In genomic region chr3:197300361-197300760, GRCh38 we compare ENCODE assay signal across 19 cellular contexts. TPM values are rescaled to one million over a fixed set of nuclear protein-coding genes. Genes with fewer than 3 reads are reported as not detected.
DNase-seq lines count a peak whose midpoint lies in the region; ATAC-seq and TF ChIP-seq lines count a peak whose summit lies in the region.
"Had no signal": no experiment of that assay in that cellular context is flagged by ENCODE, and none has a peak within 500 bp of the region (broad histone marks: within the 10 kb centered on the region; RNA-seq: fewer than 3 reads in every experiment).

No MANE protein-coding gene starts in this region.

- TF ChIP-seq POLR2A in HCT116 (IDR thresholded peaks at IDR 0.05; ENCODE audit: borderline replicate concordance, extremely low read depth, insufficient read depth, insufficient read length) = no peak

- no peak for TF ChIP-seq CTCF in HCT116 (IDR thresholded peaks at IDR 0.05 in 2 of 3, conservative IDR thresholded peaks at IDR 0.05 in 1 of 3; ENCODE audit: borderline replicate concordance in 1 of 3, insufficient read depth in 1 of 3, low read depth in 2 of 3, low read length in 2 of 3)

- H4K20me1 ChIP-seq in HCT116 (ENCODE audit: insufficient read depth) = no peaks in the 10 kb centered on the region

- H3K9ac ChIP-seq in HCT116 (ENCODE audit: low read length) = no peak overlapping the region
- H3K9ac ChIP-seq: parathyroid adenoma had no signal

- peaks cover 25% of the 10 kb centered on the region for H3K79me2 ChIP-seq in HCT116 (ENCODE audit: insufficient read depth, low read length)
- H3K79me2 ChIP-seq: parathyroid adenoma had no signal

- H3K9me3 Mint-ChIP-seq in activated T-helper 1 cell treated with anti-CD3 and anti-CD28 coated beads, Interleukin-12 subunit alpha, Interleukin-12 subunit beta, Interleukin-2, Interleukin-4 antibody, amounts not matched to agents 30 ng/mL and 10 ng/mL and 1 ng/mL, durations not matched to agents 14 hours and 24 hours and 36 hours = no peaks in the 10 kb centered on the region
- H3K9me3 Mint-ChIP-seq: effector memory CD8-positive, alpha-beta T cell; mesothelial cell of epicardium; natural killer cell treated with Interleukin-12 subunit alpha and Interleukin-12 subunit beta and Interleukin-15 and Interleukin-18, amount 100 ng/mL, for 72 hours; T-cell had no signal

- H3K36me3 ChIP-seq in HCT116 (ENCODE audit: control insufficient read depth in 1 of 2, insufficient read depth in 2 of 2, low read length in 2 of 2) = peaks cover 2 to 7% of the 10 kb centered on the region in 2 experiments; a peak in 1 of 4 replicates

- no peaks in the 10 kb centered on the region for H3K9me2 ChIP-seq in HCT116 (ENCODE audit: insufficient read depth)

- H3K9me3 ChIP-seq in HCT116 (ENCODE audit: control insufficient read depth in 1 of 2, insufficient read depth in 1 of 2, low read depth in 1 of 2, low read length in 2 of 2) = no peaks in the 10 kb centered on the region
- H3K9me3 ChIP-seq: esophagus squamous epithelium, testis had no signal

- no peak overlapping the region for H3K4me3 ChIP-seq in HCT116 (replicated peaks in 1 of 2; ENCODE audit: low read depth in 1 of 2, low read length in 2 of 2)

- peak overlapping the region; percentile 83 for H3K4me2 ChIP-seq in HCT116 (ENCODE audit: low read length)

- BruUV-seq in HCT116 (replicated peaks; lab: Mats Ljungman, UMichigan) = no TSS peak

- peaks cover 34% of the 10 kb centered on the region for H3K27me3 Mint-ChIP-seq in activated T-helper 1 cell treated with anti-CD3 and anti-CD28 coated beads, Interleukin-12 subunit alpha, Interleukin-12 subunit beta, Interleukin-2, Interleukin-4 antibody, amounts not matched to agents 30 ng/mL and 10 ng/mL and 1 ng/mL, durations not matched to agents 14 hours and 24 hours and 36 hours (ENCODE audit: insufficient read depth)
- H3K27me3 Mint-ChIP-seq: effector memory CD8-positive, alpha-beta T cell had no signal

- intact Hi-C loops in HCT116 (cut with micrococcal nuclease) = no loop called here
- intact Hi-C loops in activated T-helper 1 cell treated with anti-CD3 and anti-CD28 coated beads, Interleukin-12 subunit alpha, Interleukin-12 subunit beta, Interleukin-2, Interleukin-4 antibody, amounts not matched to agents 30 ng/mL and 10 ng/mL and 1 ng/mL, durations not matched to agents 14 hours and 24 hours and 36 hours (cut with micrococcal nuclease) = no loop called here

- CTCF ChIA-PET in HCT116 (lab: Charles Lee) = no interaction called here

- H2AFZ ChIP-seq in HCT116 (ENCODE audit: low read depth, low read length, poor library complexity, severe bottlenecking) = no peak overlapping the region

- no peak overlapping the region for H3K27ac Mint-ChIP-seq in activated T-helper 1 cell treated with anti-CD3 and anti-CD28 coated beads, Interleukin-12 subunit alpha, Interleukin-12 subunit beta, Interleukin-2, Interleukin-4 antibody, amounts not matched to agents 30 ng/mL and 10 ng/mL and 1 ng/mL, durations not matched to agents 14 hours and 24 hours and 36 hours
- H3K27ac Mint-ChIP-seq: activated CD4-positive, alpha-beta T cell treated with anti-CD3 and anti-CD28 coated beads for 36 hours; effector memory CD8-positive, alpha-beta T cell; mesothelial cell of epicardium; T-cell had no signal

- TF ChIP-seq RAD21 in HCT116 (IDR thresholded peaks at IDR 0.05; ENCODE audit: low read depth) = no peak

- no peaks in the 10 kb centered on the region for H3K27me3 ChIP-seq in HCT116 (ENCODE audit: insufficient read depth, low read length)
- no peaks in the 10 kb centered on the region for H3K27me3 ChIP-seq in layer of hippocampus (ENCODE audit: control insufficient read depth, insufficient read depth, low read length)
- H3K27me3 ChIP-seq: brain microvascular endothelial cell, esophagus squamous epithelium, testis had no signal

- H3K27ac ChIP-seq in HCT116 (ENCODE audit: low read depth, low read length) (no peak overlapping the region), layer of hippocampus (ENCODE audit: low read depth, low read length) (peak overlapping the region; percentile 40), temporal lobe (ENCODE audit: low read depth, low read length) (peak overlapping the region; percentile 73)
- H3K27ac ChIP-seq: brain microvascular endothelial cell, testis had no signal

- POLR2A ChIA-PET in HCT116 (lab: Charles Lee) = no interaction called here

- peaks cover 11 to 17% of the 10 kb centered on the region in 2 experiments; a peak in 3 of 4 replicates for H3K4me1 ChIP-seq in HCT116 (ENCODE audit: control insufficient read depth in 1 of 2, insufficient read depth in 2 of 2, low read length in 2 of 2)
- H3K4me1 ChIP-seq: testis had no signal

- DNase-seq in HCT116 (ENCODE audit: low read depth, low spot score) (no peak), NCI-H1105 (lab: John Stamatoyannopoulos, UW) (no peak)
- DNase-seq in activated T-helper 1 cell treated with anti-CD3 and anti-CD28 coated beads, Interleukin-12 subunit alpha, Interleukin-12 subunit beta, Interleukin-2, Interleukin-4 antibody, amounts not matched to agents 30 ng/mL and 10 ng/mL and 1 ng/mL, durations not matched to agents 14 hours and 24 hours and 36 hours (ENCODE audit: low spot score) = no peak
- no peak for DNase-seq in stimulated activated naive CD4-positive, alpha-beta T cell treated with Interleukin-2 at 50 U/mL for 16 hours (lab: John Stamatoyannopoulos, UW)
- DNase-seq: activated CD4-positive, alpha-beta T cell treated with anti-CD3 and anti-CD28 coated beads for 36 hours; brain microvascular endothelial cell; effector memory CD8-positive, alpha-beta T cell; esophagus squamous epithelium; left cardiac atrium; NCI-H2081; OCI-M1; T-cell; testis had no signal

- peak overlapping the region; percentile 29 for H3K4me3 Mint-ChIP-seq in activated T-helper 1 cell treated with anti-CD3 and anti-CD28 coated beads, Interleukin-12 subunit alpha, Interleukin-12 subunit beta, Interleukin-2, Interleukin-4 antibody, amounts not matched to agents 30 ng/mL and 10 ng/mL and 1 ng/mL, durations not matched to agents 14 hours and 24 hours and 36 hours
- H3K4me3 Mint-ChIP-seq: activated CD4-positive, alpha-beta T cell treated with anti-CD3 and anti-CD28 coated beads for 36 hours had no signal

- RAD21 ChIA-PET in HCT116 (lab: Charles Lee; ENCODE audit: low non-redundant PET in 1 of 2, low total read pairs in 2 of 2, uncharacterized antibody in 2 of 2, unreplicated experiment in 2 of 2) = no interaction called here

- H3K36me3 Mint-ChIP-seq in activated T-helper 1 cell treated with anti-CD3 and anti-CD28 coated beads, Interleukin-12 subunit alpha, Interleukin-12 subunit beta, Interleukin-2, Interleukin-4 antibody, amounts not matched to agents 30 ng/mL and 10 ng/mL and 1 ng/mL, durations not matched to agents 14 hours and 24 hours and 36 hours (ENCODE audit: low read depth) = peaks cover 6% of the 10 kb centered on the region
- H3K36me3 Mint-ChIP-seq: mesothelial cell of epicardium, T-cell had no signal

- peaks cover 34% of the 10 kb centered on the region for H3K4me1 Mint-ChIP-seq in activated T-helper 1 cell treated with anti-CD3 and anti-CD28 coated beads, Interleukin-12 subunit alpha, Interleukin-12 subunit beta, Interleukin-2, Interleukin-4 antibody, amounts not matched to agents 30 ng/mL and 10 ng/mL and 1 ng/mL, durations not matched to agents 14 hours and 24 hours and 36 hours (ENCODE audit: low read depth)

- no peak for ATAC-seq in HCT116
- no peak for ATAC-seq in HG03196 (IDR thresholded peaks at IDR 0.05; ENCODE audit: unreplicated experiment)
- ATAC-seq: activated CD4-positive, alpha-beta T cell treated with anti-CD3 and anti-CD28 coated beads for 36 hours; effector memory CD8-positive, alpha-beta T cell; left cardiac atrium; natural killer cell treated with Interleukin-12 subunit alpha and Interleukin-12 subunit beta and Interleukin-15 and Interleukin-18, amount 100 ng/mL, for 72 hours; T-cell had no signal

TF ChIP-seq in HCT116, 20 proteins besides CTCF, POLR2A, EP300 and RAD21:
- TF ChIP-seq SIN3A (IDR thresholded peaks at IDR 0.05; ENCODE audit: low read depth) (no peak), ELF1 (IDR thresholded peaks at IDR 0.05; ENCODE audit: borderline replicate concordance, low read depth) (no peak), YY1 (IDR thresholded peaks at IDR 0.05; ENCODE audit: extremely low read depth, insufficient replicate concordance, low read depth, low read length) (no peak), ZNF274 (IDR thresholded peaks at IDR 0.05; ENCODE audit: low read depth, low read length) (no peak), REST (IDR thresholded peaks at IDR 0.05; ENCODE audit: low read depth) (no peak), FOSL1 (IDR thresholded peaks at IDR 0.05; ENCODE audit: low read depth) (no peak)

RNA-seq across cellular contexts. Expression of gene DLG1, which starts 1.9 kb away (rescaled TPM):
- total RNA-seq in HCT116 (2021; ENCODE audit: unreplicated experiment) = 89.8 TPM
- polyA plus RNA-seq in HCT116 (2012) = 23.3 and 30.4 TPM in 2 replicates
- total RNA-seq in activated T-helper 1 cell treated with anti-CD3 and anti-CD28 coated beads, Interleukin-12 subunit alpha, Interleukin-12 subunit beta, Interleukin-2, Interleukin-4 antibody, amounts not matched to agents 30 ng/mL and 10 ng/mL and 1 ng/mL, durations not matched to agents 14 hours and 24 hours and 36 hours = 85.0 and 87.1 TPM in 2 replicates
- 60.5 TPM for total RNA-seq in temporal lobe
